ENCODE assay signal across 9 cellular contexts in genomic region chr14:76923422-76924362, GRCh38.
DNase-seq lines count a peak whose midpoint lies in the region; ATAC-seq, FAIRE-seq and TF ChIP-seq lines count a peak whose summit lies in the region.
"Had no signal": no experiment of that assay in that cellular context is flagged by ENCODE, and none has a peak within 500 bp of the region (broad histone marks: within the 10 kb centered on the region; RNA-seq: fewer than 3 reads in every experiment).

No MANE protein-coding gene starts in this region.

- H3K9me3 ChIP-seq in HepG2 (ENCODE audit: low read length) (no peaks in the 10 kb centered on the region), right lobe of liver (no peaks in the 10 kb centered on the region), K562 (replicated peaks; ENCODE audit: control insufficient read depth, insufficient read depth, low read depth, low read length) (no peaks in the 10 kb centered on the region)

- in situ Hi-C loops in HepG2 (cut with HindIII; ENCODE audit: extremely low pct_ligation_motif_present, low pct_unique_long_range_greater_than_20kb): no loop called here
- in situ Hi-C loops in K562 (cut with MboI): no loop called here

- H3K4me2 ChIP-seq in HepG2 (ENCODE audit: low read depth, low read length): 0 out of 2 replicates have a peak overlapping the region, but pooled peaks have one; percentile 7
- no peak overlapping the region for H3K4me2 ChIP-seq in K562 (ENCODE audit: insufficient read depth, low read length)

- H4K20me1 ChIP-seq in HepG2 (ENCODE audit: insufficient read depth, low read length): no peaks in the 10 kb centered on the region
- H4K20me1 ChIP-seq in K562 (replicated peaks; ENCODE audit: control insufficient read depth, insufficient read depth, low read length): no peaks in the 10 kb centered on the region

- peaks cover under 1% of the 10 kb centered on the region for H3K9me1 ChIP-seq in K562 (ENCODE audit: control insufficient read depth, insufficient read depth, low read length)

- no peak overlapping the region for H3K4me3 Mint-ChIP-seq in mesothelial cell of epicardium

- TF ChIP-seq POLR2A in HepG2 (IDR thresholded peaks at IDR 0.05; ENCODE audit: insufficient read depth in 1 of 2, low read depth in 2 of 2, low read length in 2 of 2): no peak
- TF ChIP-seq POLR2A in right lobe of liver (IDR thresholded peaks at IDR 0.05): no peak
- no peak for TF ChIP-seq POLR2A in K562 (conservative IDR thresholded peaks at IDR 0.05)

- H3K27me3 ChIP-seq in HepG2 (ENCODE audit: control insufficient read depth in 1 of 2, insufficient read depth in 2 of 2, low read length in 2 of 2) (peaks cover 1 to 33% of the 10 kb centered on the region in 2 experiments; a peak in 3 of 5 replicates), right lobe of liver (no peaks in the 10 kb centered on the region), K562 (ENCODE audit: control insufficient read depth in 2 of 2, insufficient read depth in 2 of 2, low read length in 2 of 2) (no peaks in the 10 kb centered on the region)

- TF ChIP-seq CTCF in HepG2 (CRISPR knock-in tag; IDR thresholded peaks at IDR 0.05): no peak
- no peak for TF ChIP-seq CTCF in right lobe of liver (IDR thresholded peaks at IDR 0.05)
- no peak for TF ChIP-seq CTCF in K562 (IDR thresholded peaks at IDR 0.05 in 2 of 3, conservative IDR thresholded peaks at IDR 0.05 in 1 of 3; ENCODE audit: insufficient read depth in 2 of 3, low read depth in 1 of 3, low read length in 3 of 3)
- no peak for TF ChIP-seq CTCF in mesothelial cell of epicardium (IDR thresholded peaks at IDR 0.05; ENCODE audit: unreplicated experiment)

- H3K36me3 ChIP-seq in HepG2 (replicated peaks in 1 of 2; ENCODE audit: control insufficient read depth in 1 of 2, insufficient read depth in 2 of 2, low read length in 2 of 2) (no peaks in the 10 kb centered on the region), right lobe of liver (no peaks in the 10 kb centered on the region), K562 (ENCODE audit: control insufficient read depth, insufficient read depth, low read length) (no peaks in the 10 kb centered on the region)

- H3K4me1 Mint-ChIP-seq in mesothelial cell of epicardium: peaks cover 90% of the 10 kb centered on the region

- H3K27me3 Mint-ChIP-seq in mesothelial cell of epicardium (ENCODE audit: low read depth): no peaks in the 10 kb centered on the region

- TF ChIP-seq RAD21 in HepG2 (CRISPR knock-in tag; IDR thresholded peaks at IDR 0.05) (no peak), K562 (CRISPR knock-in tag; conservative IDR thresholded peaks at IDR 0.05 in 1 of 2, IDR thresholded peaks at IDR 0.05 in 1 of 2) (no peak)

- no peak for ATAC-seq in HepG2
- no peak for ATAC-seq in right lobe of liver
- ATAC-seq in K562: no peak

- H3K79me2 ChIP-seq in HepG2 (ENCODE audit: insufficient read depth, low read length) (no peaks in the 10 kb centered on the region), K562 (ENCODE audit: control insufficient read depth, insufficient read depth, low read length) (no peaks in the 10 kb centered on the region)

- CTCF ChIA-PET in HepG2 (lab: Yijun Ruan, JAX; ENCODE audit: low intra/inter-chr PET ratio, low total read pairs) (no interaction called here), K562 (lab: Yijun Ruan, JAX; ENCODE audit: low intra/inter-chr PET ratio) (no interaction called here)

- H3K4me3 ChIP-seq in HepG2 (replicated peaks in 1 of 3; ENCODE audit: insufficient read depth in 1 of 3, low read depth in 2 of 3, low read length in 3 of 3) (no peak overlapping the region; a peak in 1 of 6 replicates), right lobe of liver (no peak overlapping the region), K562 (no peak overlapping the region)

- H3K4me1 ChIP-seq in HepG2 (ENCODE audit: insufficient read depth, low read length) (peaks cover 51% of the 10 kb centered on the region), right lobe of liver (peaks cover 0 to 18% (median 10%) of the 10 kb centered on the region in 4 donors), K562 (replicated peaks in 1 of 2; ENCODE audit: control insufficient read depth in 2 of 2, insufficient read depth in 2 of 2, low read length in 2 of 2) (peaks cover 11 to 40% of the 10 kb centered on the region in 2 experiments)

- WGBS in HepG2 (ENCODE audit: low lambda C conversion rate): 31% methylated on average over 14 of the region's 22 CpGs
- WGBS in right lobe of liver (ENCODE audit: insufficient coverage, low coverage, low lambda C conversion rate, missing lambda C conversion rate): 74% methylated on average over 13 of the region's 22 CpGs
- 56% methylated on average over 16 of the region's 22 CpGs for WGBS in K562 (ENCODE audit: insufficient coverage, low coverage, missing lambda C conversion rate)

- H3K9ac ChIP-seq in HepG2 (ENCODE audit: insufficient read depth, low read depth, low read length) (no peak overlapping the region), K562 (ENCODE audit: insufficient read depth in 1 of 2, low read depth in 2 of 2, low read length in 2 of 2) (peak overlapping the region in 1 of 2 experiments; percentile 55; a peak in 1 of 4 replicates)

- intact Hi-C loops in HepG2 (cut with micrococcal nuclease; ENCODE audit: unreplicated experiment): no loop called here
- intact Hi-C loops in right lobe of liver (cut with DNase I): no loop called here
- intact Hi-C loops in K562 (cut with micrococcal nuclease): no loop called here

- POLR2A ChIA-PET in HepG2 (lab: Yijun Ruan, JAX): no interaction called here
- POLR2A ChIA-PET in K562 (lab: Yijun Ruan, JAX): no interaction called here

- BruUV-seq in HepG2 (replicated peaks; lab: Mats Ljungman, UMichigan): no TSS peak
- no TSS peak for BruUV-seq in K562 (replicated peaks; lab: Mats Ljungman, UMichigan)

- H3K36me3 Mint-ChIP-seq in mesothelial cell of epicardium: no peaks in the 10 kb centered on the region

- H3K27ac Mint-ChIP-seq in mesothelial cell of epicardium: peak overlapping the region; percentile 95

- DNase-seq in HepG2 (ENCODE audit: low spot score) (no peak), right lobe of liver (no peak), K562 (ENCODE audit: extremely low read depth in 1 of 4, low spot score in 3 of 4) (no peak), mesothelial cell of epicardium (ENCODE audit: low spot score in 2 of 2, unreplicated experiment in 2 of 2) (no peak), OCI-M2 (lab: John Stamatoyannopoulos, UW; ENCODE audit: unreplicated experiment) (no peak), HUDEP-2 (lab: John Stamatoyannopoulos, UW; ENCODE audit: unreplicated experiment in 76 of 76) (no peak), T-helper 2 cell (no peak), SIG-M5 treated with dmso at 0.1 percent for 504 hours (lab: John Stamatoyannopoulos, UW; ENCODE audit: unreplicated experiment) (no peak)
- DNase-seq: activated naive CD4-positive, alpha-beta T cell had no signal

- no peak overlapping the region for H3K27ac ChIP-seq in HepG2 (ENCODE audit: extremely low read length, insufficient read depth, low read length)
- H3K27ac ChIP-seq in right lobe of liver: no peak overlapping the region
- H3K27ac ChIP-seq in K562 (ENCODE audit: extremely low read depth, low read depth, low read length): no peak overlapping the region

- TF ChIP-seq EP300 in HepG2 (IDR thresholded peaks at IDR 0.05; ENCODE audit: low read depth in 2 of 2, low read length in 2 of 2): no peak
- no peak for TF ChIP-seq EP300 in HepG2 (CRISPR knock-in tag; IDR thresholded peaks at IDR 0.05; ENCODE audit: borderline replicate concordance)
- no peak for TF ChIP-seq EP300 in K562 (IDR thresholded peaks at IDR 0.05; ENCODE audit: low read length)

- H3K9me3 Mint-ChIP-seq in mesothelial cell of epicardium: no peaks in the 10 kb centered on the region

- H2AFZ ChIP-seq in HepG2 (ENCODE audit: low read length): no peak overlapping the region
- no peak overlapping the region for H2AFZ ChIP-seq in K562 (ENCODE audit: low read depth, low read length)

- no peak for FAIRE-seq in HepG2 (lab: Jason Lieb, UNC)
- no peak for FAIRE-seq in K562 (lab: Jason Lieb, UNC)

TF ChIP-seq in HepG2, 621 proteins besides CTCF, POLR2A, EP300 and RAD21 (continues in another document):
- TF ChIP-seq ZNF572 (CRISPR knock-in tag; IDR thresholded peaks at IDR 0.05): no peak
- TF ChIP-seq HDAC1 (CRISPR knock-in tag; IDR thresholded peaks at IDR 0.05): no peak
- TF ChIP-seq KDM1A (CRISPR knock-in tag; IDR thresholded peaks at IDR 0.05): peak; percentile 30; the same call in 1 of the 2 replicates
- peak; percentile 79 for TF ChIP-seq ZNF768 (CRISPR knock-in tag; IDR thresholded peaks at IDR 0.05)
- TF ChIP-seq FOXC1 (CRISPR knock-in tag; IDR thresholded peaks at IDR 0.05; ENCODE audit: borderline replicate concordance): no peak
- TF ChIP-seq ISX (CRISPR knock-in tag; conservative IDR thresholded peaks at IDR 0.05): no peak
- no peak for TF ChIP-seq RARA (CRISPR knock-in tag; IDR thresholded peaks at IDR 0.05)
- no peak for TF ChIP-seq ATF7-NPFF (CRISPR knock-in tag; IDR thresholded peaks at IDR 0.05; ENCODE audit: low read depth)

TF ChIP-seq in K562, 482 proteins besides CTCF, POLR2A, EP300 and RAD21:
- TF ChIP-seq KDM1A (IDR thresholded peaks at IDR 0.05): 0 out of 4 replicates have a peak, but pooled peaks of 1 of the 2 experiments have one; percentile 10
- TF ChIP-seq ADNP (tag; IDR thresholded peaks at IDR 0.05): peak; percentile 58; the same call in 1 of the 2 replicates
- peak; percentile 49 for TF ChIP-seq RBM25 (IDR thresholded peaks at IDR 0.05; ENCODE audit: low read depth, low read length, severe bottlenecking)
- no peak for TF ChIP-seq MXD1 (CRISPR knock-in tag; IDR thresholded peaks at IDR 0.05; ENCODE audit: borderline replicate concordance, poor library complexity, severe bottlenecking)
- TF ChIP-seq BCOR (IDR thresholded peaks at IDR 0.05): 0 out of 2 replicates have a peak, but pooled peaks have one; percentile 36
TF ChIP-seq in K562: peak in this region for 4.

Comparison
In these comparisons a context has a peak if more than half of its experiments do, and no peak if none do; other contexts are left out.
1. Of the 241 proteins assayed by ChIP-seq in both HepG2 and K562: peak only in HepG2: none; only in K562: ADNP; in both: none; in neither: 239; mixed calls (peak in some experiments, not most) for 1.